ENCODE assay signal across 11 cellular contexts in genomic region chr6:46138281-46138680, GRCh38.
A peak's percentile ranks its signal among the peaks of the same experiment; 100 is the strongest.
DNase-seq lines count a peak whose midpoint lies in the region; ATAC-seq and TF ChIP-seq lines count a peak whose summit lies in the region.
"Had no signal": no experiment of that assay in that cellular context is flagged by ENCODE, and none has a peak within 500 bp of the region (broad histone marks: within the 10 kb centered on the region; RNA-seq: fewer than 3 reads in every experiment).

No MANE protein-coding gene starts in this region.

- no peak for DNase-seq in RPMI8226
- no peak for DNase-seq in putamen (ENCODE audit: low spot score)
- no peak for DNase-seq in NCI-H748 (lab: John Stamatoyannopoulos, UW; ENCODE audit: unreplicated experiment)
- DNase-seq in amniotic stem cell (lab: John Stamatoyannopoulos, UW): no peak
- DNase-seq: activated effector memory CD4-positive, alpha-beta T cell treated with Interleukin-2 at 50 U/mL for 16 hours; GM23248; nucleus accumbens had no signal

- peak; percentile 71 for ATAC-seq in GM18505 (IDR thresholded peaks at IDR 0.05; ENCODE audit: unreplicated experiment)
- peak; percentile 90 for ATAC-seq in GM21447 (IDR thresholded peaks at IDR 0.05; ENCODE audit: unreplicated experiment)
- ATAC-seq in HG03135 (IDR thresholded peaks at IDR 0.05; ENCODE audit: unreplicated experiment): peak; percentile 78

- H3K79me2 ChIP-seq in OCI-LY3 (ENCODE audit: low read length): peaks cover 62% of the 10 kb centered on the region

- peaks cover 24% of the 10 kb centered on the region for H3K36me3 ChIP-seq in OCI-LY3 (replicated peaks; ENCODE audit: low read depth, low read length)

- H3K4me1 ChIP-seq in OCI-LY3 (ENCODE audit: low read length): peaks cover 25% of the 10 kb centered on the region

- H3K9me3 ChIP-seq in OCI-LY3 (ENCODE audit: insufficient read depth, low read length): no peaks in the 10 kb centered on the region

- H2AFZ ChIP-seq in OCI-LY3 (ENCODE audit: low read depth, low read length): no peak overlapping the region
- H2AFZ ChIP-seq: GM23248 had no signal

- peaks cover 33% of the 10 kb centered on the region for H4K20me1 ChIP-seq in OCI-LY3 (ENCODE audit: insufficient read depth, low read length)

- peak overlapping the region; percentile 13; the same call in 1 of the 2 replicates for H3K4me3 ChIP-seq in OCI-LY3 (ENCODE audit: low read length)
- H3K4me3 ChIP-seq: GM23248 had no signal

- no peaks in the 10 kb centered on the region for H3K27me3 ChIP-seq in OCI-LY3 (ENCODE audit: low read depth, low read length)

- H3K4me2 ChIP-seq in OCI-LY3 (ENCODE audit: low read length): peak overlapping the region; percentile 56

- H3K27ac ChIP-seq in OCI-LY3 (ENCODE audit: low read length): no peak overlapping the region
- H3K27ac ChIP-seq: GM23248 had no signal

- TF ChIP-seq CTCF in OCI-LY3 (IDR thresholded peaks at IDR 0.05; ENCODE audit: low read depth, low read length): no peak

- H3K9ac ChIP-seq in OCI-LY3 (ENCODE audit: low read length): no peak overlapping the region
- H3K9ac ChIP-seq: GM23248 had no signal

- TF ChIP-seq POLR2A in GM18505 (IDR thresholded peaks at IDR 0.05; ENCODE audit: borderline replicate concordance, extremely low read depth, insufficient read depth, insufficient read length): no peak
